Comparison of ENCODE assay signal across 1 cellular context in the genomic region with DNA sequence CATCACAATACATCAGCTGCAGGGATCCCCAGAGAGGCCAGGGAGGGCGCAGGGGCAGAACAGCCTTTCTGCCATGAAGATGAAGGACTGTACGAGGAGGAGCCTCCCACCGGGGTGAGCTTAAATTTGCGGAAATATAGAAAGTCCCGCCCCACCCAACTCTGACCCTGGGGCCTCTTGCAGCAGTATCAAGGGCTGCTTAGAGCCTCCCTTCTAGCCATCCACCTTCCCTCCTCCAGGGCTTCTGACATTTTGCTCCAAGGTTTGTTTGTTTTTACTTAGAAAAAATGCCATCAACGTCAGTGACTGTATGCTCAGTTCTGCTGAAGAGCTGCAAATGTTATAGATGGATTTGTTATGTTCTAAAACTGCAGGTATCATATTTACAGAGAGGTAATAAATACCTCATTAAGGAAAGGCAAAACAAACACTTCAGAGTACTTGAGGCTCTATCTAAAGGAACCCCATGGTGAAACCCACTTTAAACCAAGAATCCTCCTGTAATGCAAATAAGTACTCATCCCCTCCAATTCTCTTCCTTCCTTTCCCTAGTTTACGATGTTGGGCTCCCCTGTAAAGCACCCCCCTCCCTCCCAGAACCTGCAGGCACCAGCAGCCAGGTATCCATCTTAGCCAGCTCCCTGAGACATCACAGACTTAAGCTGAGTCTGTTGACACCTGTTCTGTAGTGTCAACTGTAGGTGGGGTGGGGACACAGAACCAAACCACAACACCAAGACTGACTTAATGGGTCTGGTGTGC.
A peak's percentile ranks its signal among the peaks of the same experiment; 100 is the strongest.
TF ChIP-seq lines count a peak whose summit lies in the region.

No MANE protein-coding gene starts in this region.

TF ChIP-seq in H1, 55 proteins besides CTCF, POLR2A, EP300 and RAD21:
- TF ChIP-seq TAF1 (IDR thresholded peaks at IDR 0.05; ENCODE audit: low read depth, low read length) (no peak), ASH2L (IDR thresholded peaks at IDR 0.05; ENCODE audit: low read length) (peak; percentile 69), SP4 (IDR thresholded peaks at IDR 0.05; ENCODE audit: low read length) (no peak), YY1 (IDR thresholded peaks at IDR 0.05; ENCODE audit: low read depth, low read length) (peak; percentile 79), NANOG (IDR thresholded peaks at IDR 0.05; ENCODE audit: insufficient read depth, low read depth, low read length, poor library complexity, severe bottlenecking) (peak; percentile 71), TCF12 (IDR thresholded peaks at IDR 0.05; ENCODE audit: low read depth, low read length) (peak; percentile 67; the same call in 1 of the 2 replicates), SP1 (IDR thresholded peaks at IDR 0.05; ENCODE audit: low read depth, low read length) (peak; percentile 75; the same call in 1 of the 2 replicates), BCL11A (IDR thresholded peaks at IDR 0.05; ENCODE audit: low read depth in 2 of 2, low read length in 2 of 2) (peak in 1 of 2 experiments; percentile 24)
- TF ChIP-seq, protein P1, sequence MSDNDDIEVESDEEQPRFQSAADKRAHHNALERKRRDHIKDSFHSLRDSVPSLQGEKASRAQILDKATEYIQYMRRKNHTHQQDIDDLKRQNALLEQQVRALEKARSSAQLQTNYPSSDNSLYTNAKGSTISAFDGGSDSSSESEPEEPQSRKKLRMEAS (IDR thresholded peaks at IDR 0.05) = no peak
- TF ChIP-seq, protein P2, sequence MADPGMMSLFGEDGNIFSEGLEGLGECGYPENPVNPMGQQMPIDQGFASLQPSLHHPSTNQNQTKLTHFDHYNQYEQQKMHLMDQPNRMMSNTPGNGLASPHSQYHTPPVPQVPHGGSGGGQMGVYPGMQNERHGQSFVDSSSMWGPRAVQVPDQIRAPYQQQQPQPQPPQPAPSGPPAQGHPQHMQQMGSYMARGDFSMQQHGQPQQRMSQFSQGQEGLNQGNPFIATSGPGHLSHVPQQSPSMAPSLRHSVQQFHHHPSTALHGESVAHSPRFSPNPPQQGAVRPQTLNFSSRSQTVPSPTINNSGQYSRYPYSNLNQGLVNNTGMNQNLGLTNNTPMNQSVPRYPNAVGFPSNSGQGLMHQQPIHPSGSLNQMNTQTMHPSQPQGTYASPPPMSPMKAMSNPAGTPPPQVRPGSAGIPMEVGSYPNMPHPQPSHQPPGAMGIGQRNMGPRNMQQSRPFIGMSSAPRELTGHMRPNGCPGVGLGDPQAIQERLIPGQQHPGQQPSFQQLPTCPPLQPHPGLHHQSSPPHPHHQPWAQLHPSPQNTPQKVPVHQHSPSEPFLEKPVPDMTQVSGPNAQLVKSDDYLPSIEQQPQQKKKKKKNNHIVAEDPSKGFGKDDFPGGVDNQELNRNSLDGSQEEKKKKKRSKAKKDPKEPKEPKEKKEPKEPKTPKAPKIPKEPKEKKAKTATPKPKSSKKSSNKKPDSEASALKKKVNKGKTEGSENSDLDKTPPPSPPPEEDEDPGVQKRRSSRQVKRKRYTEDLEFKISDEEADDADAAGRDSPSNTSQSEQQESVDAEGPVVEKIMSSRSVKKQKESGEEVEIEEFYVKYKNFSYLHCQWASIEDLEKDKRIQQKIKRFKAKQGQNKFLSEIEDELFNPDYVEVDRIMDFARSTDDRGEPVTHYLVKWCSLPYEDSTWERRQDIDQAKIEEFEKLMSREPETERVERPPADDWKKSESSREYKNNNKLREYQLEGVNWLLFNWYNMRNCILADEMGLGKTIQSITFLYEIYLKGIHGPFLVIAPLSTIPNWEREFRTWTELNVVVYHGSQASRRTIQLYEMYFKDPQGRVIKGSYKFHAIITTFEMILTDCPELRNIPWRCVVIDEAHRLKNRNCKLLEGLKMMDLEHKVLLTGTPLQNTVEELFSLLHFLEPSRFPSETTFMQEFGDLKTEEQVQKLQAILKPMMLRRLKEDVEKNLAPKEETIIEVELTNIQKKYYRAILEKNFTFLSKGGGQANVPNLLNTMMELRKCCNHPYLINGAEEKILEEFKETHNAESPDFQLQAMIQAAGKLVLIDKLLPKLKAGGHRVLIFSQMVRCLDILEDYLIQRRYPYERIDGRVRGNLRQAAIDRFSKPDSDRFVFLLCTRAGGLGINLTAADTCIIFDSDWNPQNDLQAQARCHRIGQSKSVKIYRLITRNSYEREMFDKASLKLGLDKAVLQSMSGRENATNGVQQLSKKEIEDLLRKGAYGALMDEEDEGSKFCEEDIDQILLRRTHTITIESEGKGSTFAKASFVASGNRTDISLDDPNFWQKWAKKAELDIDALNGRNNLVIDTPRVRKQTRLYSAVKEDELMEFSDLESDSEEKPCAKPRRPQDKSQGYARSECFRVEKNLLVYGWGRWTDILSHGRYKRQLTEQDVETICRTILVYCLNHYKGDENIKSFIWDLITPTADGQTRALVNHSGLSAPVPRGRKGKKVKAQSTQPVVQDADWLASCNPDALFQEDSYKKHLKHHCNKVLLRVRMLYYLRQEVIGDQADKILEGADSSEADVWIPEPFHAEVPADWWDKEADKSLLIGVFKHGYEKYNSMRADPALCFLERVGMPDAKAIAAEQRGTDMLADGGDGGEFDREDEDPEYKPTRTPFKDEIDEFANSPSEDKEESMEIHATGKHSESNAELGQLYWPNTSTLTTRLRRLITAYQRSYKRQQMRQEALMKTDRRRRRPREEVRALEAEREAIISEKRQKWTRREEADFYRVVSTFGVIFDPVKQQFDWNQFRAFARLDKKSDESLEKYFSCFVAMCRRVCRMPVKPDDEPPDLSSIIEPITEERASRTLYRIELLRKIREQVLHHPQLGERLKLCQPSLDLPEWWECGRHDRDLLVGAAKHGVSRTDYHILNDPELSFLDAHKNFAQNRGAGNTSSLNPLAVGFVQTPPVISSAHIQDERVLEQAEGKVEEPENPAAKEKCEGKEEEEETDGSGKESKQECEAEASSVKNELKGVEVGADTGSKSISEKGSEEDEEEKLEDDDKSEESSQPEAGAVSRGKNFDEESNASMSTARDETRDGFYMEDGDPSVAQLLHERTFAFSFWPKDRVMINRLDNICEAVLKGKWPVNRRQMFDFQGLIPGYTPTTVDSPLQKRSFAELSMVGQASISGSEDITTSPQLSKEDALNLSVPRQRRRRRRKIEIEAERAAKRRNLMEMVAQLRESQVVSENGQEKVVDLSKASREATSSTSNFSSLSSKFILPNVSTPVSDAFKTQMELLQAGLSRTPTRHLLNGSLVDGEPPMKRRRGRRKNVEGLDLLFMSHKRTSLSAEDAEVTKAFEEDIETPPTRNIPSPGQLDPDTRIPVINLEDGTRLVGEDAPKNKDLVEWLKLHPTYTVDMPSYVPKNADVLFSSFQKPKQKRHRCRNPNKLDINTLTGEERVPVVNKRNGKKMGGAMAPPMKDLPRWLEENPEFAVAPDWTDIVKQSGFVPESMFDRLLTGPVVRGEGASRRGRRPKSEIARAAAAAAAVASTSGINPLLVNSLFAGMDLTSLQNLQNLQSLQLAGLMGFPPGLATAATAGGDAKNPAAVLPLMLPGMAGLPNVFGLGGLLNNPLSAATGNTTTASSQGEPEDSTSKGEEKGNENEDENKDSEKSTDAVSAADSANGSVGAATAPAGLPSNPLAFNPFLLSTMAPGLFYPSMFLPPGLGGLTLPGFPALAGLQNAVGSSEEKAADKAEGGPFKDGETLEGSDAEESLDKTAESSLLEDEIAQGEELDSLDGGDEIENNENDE (IDR thresholded peaks at IDR 0.05; ENCODE audit: insufficient replicate concordance, low read length) = peak; percentile 85
- TF ChIP-seq, protein P3, sequence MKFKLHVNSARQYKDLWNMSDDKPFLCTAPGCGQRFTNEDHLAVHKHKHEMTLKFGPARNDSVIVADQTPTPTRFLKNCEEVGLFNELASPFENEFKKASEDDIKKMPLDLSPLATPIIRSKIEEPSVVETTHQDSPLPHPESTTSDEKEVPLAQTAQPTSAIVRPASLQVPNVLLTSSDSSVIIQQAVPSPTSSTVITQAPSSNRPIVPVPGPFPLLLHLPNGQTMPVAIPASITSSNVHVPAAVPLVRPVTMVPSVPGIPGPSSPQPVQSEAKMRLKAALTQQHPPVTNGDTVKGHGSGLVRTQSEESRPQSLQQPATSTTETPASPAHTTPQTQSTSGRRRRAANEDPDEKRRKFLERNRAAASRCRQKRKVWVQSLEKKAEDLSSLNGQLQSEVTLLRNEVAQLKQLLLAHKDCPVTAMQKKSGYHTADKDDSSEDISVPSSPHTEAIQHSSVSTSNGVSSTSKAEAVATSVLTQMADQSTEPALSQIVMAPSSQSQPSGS (IDR thresholded peaks at IDR 0.05; ENCODE audit: low read length) = no peak
- TF ChIP-seq, protein P4, sequence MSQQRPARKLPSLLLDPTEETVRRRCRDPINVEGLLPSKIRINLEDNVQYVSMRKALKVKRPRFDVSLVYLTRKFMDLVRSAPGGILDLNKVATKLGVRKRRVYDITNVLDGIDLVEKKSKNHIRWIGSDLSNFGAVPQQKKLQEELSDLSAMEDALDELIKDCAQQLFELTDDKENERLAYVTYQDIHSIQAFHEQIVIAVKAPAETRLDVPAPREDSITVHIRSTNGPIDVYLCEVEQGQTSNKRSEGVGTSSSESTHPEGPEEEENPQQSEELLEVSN (IDR thresholded peaks at IDR 0.05) = no peak
- TF ChIP-seq, protein P5, sequence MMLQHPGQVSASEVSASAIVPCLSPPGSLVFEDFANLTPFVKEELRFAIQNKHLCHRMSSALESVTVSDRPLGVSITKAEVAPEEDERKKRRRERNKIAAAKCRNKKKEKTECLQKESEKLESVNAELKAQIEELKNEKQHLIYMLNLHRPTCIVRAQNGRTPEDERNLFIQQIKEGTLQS (IDR thresholded peaks at IDR 0.05; ENCODE audit: insufficient read depth, low read depth, low read length) = no peak
TF ChIP-seq in H1: peak in this region for 7.
